ENCODE assay signal across 8 cellular contexts in the genomic region with DNA sequence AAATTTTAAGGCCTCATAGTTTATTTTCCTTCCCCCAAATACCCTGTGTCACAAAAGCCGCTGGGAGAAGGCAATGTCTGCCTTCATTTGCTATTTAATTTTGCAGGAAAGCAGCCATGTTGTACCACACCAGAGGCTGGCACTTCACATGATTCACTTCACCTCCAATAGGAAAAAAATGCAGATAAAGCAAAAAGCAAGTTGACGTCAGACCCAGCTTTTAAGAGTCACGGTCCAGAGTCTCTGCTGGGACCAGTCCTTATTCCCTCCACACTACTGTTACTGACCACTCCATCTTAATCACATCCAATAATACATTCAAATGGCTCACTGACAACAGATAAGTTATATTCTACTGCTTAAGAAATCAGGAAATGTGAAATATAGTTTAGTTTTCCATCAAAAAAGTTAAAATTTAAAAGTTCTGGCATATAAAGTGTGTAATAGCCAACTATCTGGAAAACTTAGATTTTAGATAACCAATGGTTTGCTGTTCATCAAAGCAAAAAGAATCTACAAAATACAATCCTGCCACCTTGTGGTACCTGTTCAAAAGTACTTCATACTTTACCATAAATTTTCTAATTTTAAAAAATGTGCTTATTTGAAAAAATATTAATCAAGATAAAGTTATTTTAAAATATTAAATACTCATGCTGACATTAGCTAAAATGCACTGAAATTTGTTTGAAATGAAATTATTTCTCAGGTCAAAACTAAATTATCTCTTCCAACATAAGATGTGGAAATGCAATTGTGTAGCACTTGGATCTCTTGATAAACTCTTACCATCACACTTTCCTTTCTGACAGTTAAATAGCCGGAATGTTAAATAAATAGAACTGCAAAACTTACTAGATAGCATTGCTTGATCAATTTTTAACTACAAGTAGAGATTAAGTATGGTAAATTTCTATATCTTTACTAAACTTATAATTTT.
A peak's percentile ranks its signal among the peaks of the same experiment; 100 is the strongest.
DNase-seq lines count a peak whose midpoint lies in the region; ATAC-seq, FAIRE-seq and TF ChIP-seq lines count a peak whose summit lies in the region.

No MANE protein-coding gene starts in this region.

- no peaks in the 10 kb centered on the region for H4K20me1 ChIP-seq in GM12878 (ENCODE audit: control insufficient read depth, insufficient read depth)

- no peak for TF ChIP-seq EP300 in GM12878 (IDR thresholded peaks at IDR 0.05; ENCODE audit: borderline replicate concordance in 1 of 2, control insufficient read depth in 1 of 2, low read depth in 2 of 2, low read length in 2 of 2)

- intact Hi-C loops in GM12878 (cut with micrococcal nuclease; ENCODE audit: unreplicated experiment): loop anchor here (1.0 kb wide), 1 partner anchor 566 kb away; no protein-coding TSS in a partner anchor

- BruUV-seq in GM12878 (replicated peaks; lab: Mats Ljungman, UMichigan): no TSS peak

- no peak overlapping the region for H4K8ac ChIP-seq in mesendoderm (ENCODE audit: low read depth, low read length)

- no peak overlapping the region for H2AK5ac ChIP-seq in mesendoderm (ENCODE audit: low read length)

- TF ChIP-seq CTCF in GM12878 (IDR thresholded peaks at IDR 0.05 in 2 of 3, conservative IDR thresholded peaks at IDR 0.05 in 1 of 3; ENCODE audit: control insufficient read depth in 2 of 3, extremely low read depth in 1 of 3, insufficient read depth in 1 of 3, low read depth in 3 of 3, low read length in 3 of 3): peak; percentile 11 to 41 (median 34); a peak in 2 of 6 replicates

- TF ChIP-seq RAD21 in GM12878 (IDR thresholded peaks at IDR 0.05; ENCODE audit: insufficient read depth, low read depth, low read length): peak; percentile 53

- no peak overlapping the region for H2BK5ac ChIP-seq in mesendoderm (ENCODE audit: low read length)

- no peaks in the 10 kb centered on the region for H3K36me3 ChIP-seq in GM12878 (ENCODE audit: control insufficient read depth in 2 of 2, insufficient read depth in 2 of 2, low read length in 1 of 2)
- no peaks in the 10 kb centered on the region for H3K36me3 ChIP-seq in mesendoderm (ENCODE audit: control insufficient read depth, insufficient read depth, low read length)

- H3K79me1 ChIP-seq in mesendoderm (ENCODE audit: low read length): no peaks in the 10 kb centered on the region

- no peak for TF ChIP-seq POLR2A in GM12878 (IDR thresholded peaks at IDR 0.05; ENCODE audit: low read depth, low read length)

- H3K4me1 ChIP-seq in GM12878 (ENCODE audit: control insufficient read depth, insufficient read depth, low read length) (no peaks in the 10 kb centered on the region), mesendoderm (ENCODE audit: control insufficient read depth, low read depth, low read length) (no peaks in the 10 kb centered on the region)

- no peak overlapping the region for H2BK15ac ChIP-seq in mesendoderm (replicated peaks; ENCODE audit: low read depth)

- no peak overlapping the region for H3K4me3 ChIP-seq in GM12878
- no peak overlapping the region for H3K4me3 ChIP-seq in mesendoderm (ENCODE audit: low read length)

- ATAC-seq in GM12878 (no peak), GM19395 (IDR thresholded peaks at IDR 0.05; ENCODE audit: unreplicated experiment) (no peak)

- H3K56ac ChIP-seq in mesendoderm (ENCODE audit: low read length): no peak overlapping the region

- in situ Hi-C loops in GM12878 (cut with MboI): loop anchor here (10.0 kb wide), 1 partner anchor 566 kb away; no protein-coding TSS in a partner anchor

- CTCF ChIA-PET in GM12878 (lab: Yijun Ruan, JAX): interaction anchor here (0.7 to 3.5 kb wide), 7 partner anchors 9 to 566 kb away, joined by 3 to 29 read pairs (median 6); no protein-coding TSS in a partner anchor

- H2BK120ac ChIP-seq in mesendoderm (ENCODE audit: low read depth, low read length): no peak overlapping the region

- no peaks in the 10 kb centered on the region for H3K9me3 ChIP-seq in GM12878 (replicated peaks; ENCODE audit: control insufficient read depth, insufficient read depth, low read length)

- H3K23ac ChIP-seq in mesendoderm (ENCODE audit: low read length): no peak overlapping the region

- no peak for FAIRE-seq in GM12878 (lab: Jason Lieb, UNC)

- H3K4me2 ChIP-seq in GM12878 (ENCODE audit: control insufficient read depth, insufficient read depth) (no peak overlapping the region), mesendoderm (ENCODE audit: low read length) (no peak overlapping the region)

- H3K9ac ChIP-seq in GM12878 (ENCODE audit: control insufficient read depth, insufficient read depth, low read length) (no peak overlapping the region), mesendoderm (ENCODE audit: low read length) (no peak overlapping the region)

- H3K27ac ChIP-seq in GM12878 (ENCODE audit: control insufficient read depth, insufficient read depth) (no peak overlapping the region), mesendoderm (ENCODE audit: low read depth, low read length) (no peak overlapping the region)

- H3K79me2 ChIP-seq in GM12878 (ENCODE audit: control insufficient read depth, insufficient read depth, low read length) (no peaks in the 10 kb centered on the region), mesendoderm (ENCODE audit: control insufficient read depth, insufficient read depth, low read length) (no peaks in the 10 kb centered on the region)

- POLR2A ChIA-PET in GM12878 (lab: Charles Lee): no interaction called here

- SMC1A ChIA-PET in GM12878 (lab: Charles Lee; ENCODE audit: uncharacterized antibody, unreplicated experiment): interaction anchor here (1.2 to 1.5 kb wide), 2 partner anchors 565 kb away, joined by 3 read pairs; no protein-coding TSS in a partner anchor

- 3% methylated on average over 4 of the region's 4 CpGs for WGBS in GM12878 (ENCODE audit: insufficient coverage, insufficient replicate concordance, low lambda C conversion rate, missing lambda C conversion rate)
- no CpG with 5 or more reads among the region's 4 CpGs for WGBS in mesendoderm (ENCODE audit: extremely low coverage, insufficient coverage, low lambda C conversion rate)

- no peak overlapping the region for H3K4ac ChIP-seq in mesendoderm (ENCODE audit: low read depth, low read length)

- RAD21 ChIA-PET in GM12878 (lab: Charles Lee; ENCODE audit: unreplicated experiment): no interaction called here

- H3K27me3 ChIP-seq in GM12878 (replicated peaks in 1 of 2; ENCODE audit: control insufficient read depth in 2 of 2, insufficient read depth in 2 of 2, low read length in 1 of 2) (no peaks in the 10 kb centered on the region), mesendoderm (ENCODE audit: insufficient read depth, low read length, poor library complexity) (no peaks in the 10 kb centered on the region)

- DNase-seq in EH (ENCODE audit: low read depth) (peak; percentile 25), NCI-H146 treated with DMSO at 0.1 percent for 48 hours (lab: John Stamatoyannopoulos, UW; ENCODE audit: unreplicated experiment) (peak; percentile 1), GM12878 (ENCODE audit: low read depth, low spot score) (no peak), mesendoderm (peak; percentile 23), occipital lobe (lab: John Stamatoyannopoulos, UW) (no peak)
- no peak for DNase-seq in activated CD4-positive, alpha-beta T cell treated with anti-CD3 and anti-CD28 coated beads, Interleukin-2, amount 50 U/mL, for 4 hours
- no peak for DNase-seq in stimulated activated CD4-positive, alpha-beta T cell treated with anti-CD3 and anti-CD28 coated beads, Interleukin-4, amount 100 ng/mL, for 4 hours

- no peak overlapping the region for H3K18ac ChIP-seq in mesendoderm (ENCODE audit: low read length)

- no peak overlapping the region for H4K5ac ChIP-seq in mesendoderm (ENCODE audit: low read length)

- H2AFZ ChIP-seq in GM12878 (ENCODE audit: control insufficient read depth, low read depth, low read length): no peak overlapping the region

TF ChIP-seq in GM12878, 131 proteins besides CTCF, POLR2A, EP300 and RAD21:
- TF ChIP-seq SMC3 (IDR thresholded peaks at IDR 0.05; ENCODE audit: borderline replicate concordance, low read length) (peak; percentile 29; the same call in 1 of the 2 replicates), ZSCAN29 (IDR thresholded peaks at IDR 0.05) (no peak)
- TF ChIP-seq, protein P1, sequence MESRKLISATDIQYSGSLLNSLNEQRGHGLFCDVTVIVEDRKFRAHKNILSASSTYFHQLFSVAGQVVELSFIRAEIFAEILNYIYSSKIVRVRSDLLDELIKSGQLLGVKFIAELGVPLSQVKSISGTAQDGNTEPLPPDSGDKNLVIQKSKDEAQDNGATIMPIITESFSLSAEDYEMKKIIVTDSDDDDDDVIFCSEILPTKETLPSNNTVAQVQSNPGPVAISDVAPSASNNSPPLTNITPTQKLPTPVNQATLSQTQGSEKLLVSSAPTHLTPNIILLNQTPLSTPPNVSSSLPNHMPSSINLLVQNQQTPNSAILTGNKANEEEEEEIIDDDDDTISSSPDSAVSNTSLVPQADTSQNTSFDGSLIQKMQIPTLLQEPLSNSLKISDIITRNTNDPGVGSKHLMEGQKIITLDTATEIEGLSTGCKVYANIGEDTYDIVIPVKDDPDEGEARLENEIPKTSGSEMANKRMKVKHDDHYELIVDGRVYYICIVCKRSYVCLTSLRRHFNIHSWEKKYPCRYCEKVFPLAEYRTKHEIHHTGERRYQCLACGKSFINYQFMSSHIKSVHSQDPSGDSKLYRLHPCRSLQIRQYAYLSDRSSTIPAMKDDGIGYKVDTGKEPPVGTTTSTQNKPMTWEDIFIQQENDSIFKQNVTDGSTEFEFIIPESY (IDR thresholded peaks at IDR 0.05): no peak
TF ChIP-seq in GM12878: peak in this region for 1.

Comparison
In these comparisons a context has a peak if more than half of its experiments do, and no peak if none do; other contexts are left out.
1. DNase-seq: peak in EH (single experiment), NCI-H146 treated with DMSO at 0.1 percent for 48 hours (single experiment) and mesendoderm (single experiment); none in GM12878 (single experiment), activated CD4-positive, alpha-beta T cell treated with anti-CD3 and anti-CD28 coated beads, Interleukin-2, amount 50 U/mL, for 4 hours (0 of 2), occipital lobe (single experiment) and stimulated activated CD4-positive, alpha-beta T cell treated with anti-CD3 and anti-CD28 coated beads, Interleukin-4, amount 100 ng/mL, for 4 hours (0 of 2).